In the genomic region with DNA sequence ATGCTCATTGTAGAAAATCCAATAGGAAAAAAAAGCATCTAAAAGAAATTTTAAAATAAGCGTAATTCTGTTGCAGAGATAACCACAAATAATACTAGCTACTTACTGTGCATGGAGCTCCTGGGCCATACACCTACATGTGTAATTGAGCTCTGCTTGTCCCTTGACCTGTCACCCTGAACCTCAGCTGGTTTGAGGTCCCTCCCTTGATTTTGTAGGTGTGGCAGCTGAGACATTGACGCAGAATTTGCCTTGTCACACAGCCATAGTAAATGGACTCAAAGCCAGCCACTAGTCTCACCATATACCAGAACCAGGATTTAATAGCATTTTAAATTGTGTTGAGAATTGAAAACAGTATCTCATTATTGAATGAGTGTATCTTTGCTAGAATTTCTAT, we compare ENCODE assay signal across 26 cellular contexts.
"Had no signal": no experiment of that assay in that cellular context is flagged by ENCODE, and none has a peak within 500 bp of the region (broad histone marks: within the 10 kb centered on the region; RNA-seq: fewer than 3 reads in every experiment).

No MANE protein-coding gene starts in this region.

- H3K4me2 ChIP-seq: neural progenitor cell, smooth muscle cell had no signal

- H3K4me3 ChIP-seq: coronary artery, lung, neural progenitor cell, right lobe of liver, smooth muscle cell, thyroid gland had no signal

- DNase-seq: dermis blood vessel endothelial cell; effector memory CD4-positive, alpha-beta T cell; erythroblast; hypothalamus; immature natural killer cell; islet precursor cell; kidney glomerular epithelial cell; left ventricle myocardium superior; mesenchymal stem cell; naive thymus-derived CD4-positive, alpha-beta T cell; right lobe of liver; stimulated activated CD4-positive, alpha-beta T cell treated with anti-CD3 and anti-CD28 coated beads, Interleukin-12 subunit alpha, Interleukin-12 subunit beta, amount 100 ng/mL, for 4 hours; stimulated activated CD4-positive, alpha-beta T cell treated with anti-CD3 and anti-CD28 coated beads, Interleukin-1b, Interleukin-23, amount 100 ng/mL, for 48 hours; stimulated activated CD4-positive, alpha-beta T cell treated with anti-CD3 and anti-CD28 coated beads, Interleukin-4, amount 100 ng/mL, for 1 hour; stimulated activated CD8-positive, alpha-beta memory T cell treated with anti-CD3 and anti-CD28 coated beads, Interleukin-4, amount 100 ng/mL, for 48 hours; stimulated activated naive CD4-positive, alpha-beta T cell; stimulated activated naive CD8-positive, alpha-beta T cell treated with anti-CD3 and anti-CD28 coated beads, Interleukin-15, amount 100 ng/mL, for 72 hours; thyroid gland; trophoblast cell had no signal

- H3K27ac ChIP-seq: coronary artery, neural progenitor cell, parathyroid adenoma, right lobe of liver, thyroid gland had no signal

- H3K79me2 ChIP-seq: parathyroid adenoma had no signal

- FAIRE-seq: endothelial cell of umbilical vein, frontal cortex had no signal

- H3K4me1 ChIP-seq: neural progenitor cell, parathyroid adenoma, right lobe of liver had no signal

- H3K9me3 ChIP-seq: right lobe of liver, thyroid gland had no signal

- H3K9ac ChIP-seq: neural progenitor cell, parathyroid adenoma had no signal

- H2AFZ ChIP-seq: neural progenitor cell, parathyroid adenoma had no signal

- H3K36me3 ChIP-seq: neural progenitor cell, right lobe of liver, thyroid gland had no signal

- H3K27me3 ChIP-seq: neural progenitor cell, right lobe of liver, thyroid gland had no signal

- ATAC-seq: left ventricle myocardium superior; naive thymus-derived CD4-positive, alpha-beta T cell; right lobe of liver; stimulated activated naive CD8-positive, alpha-beta T cell treated with anti-CD3 and anti-CD28 coated beads, Interleukin-15, amount 100 ng/mL, for 72 hours had no signal
